ENCODE assay signal across 35 cellular contexts in the genomic region with DNA sequence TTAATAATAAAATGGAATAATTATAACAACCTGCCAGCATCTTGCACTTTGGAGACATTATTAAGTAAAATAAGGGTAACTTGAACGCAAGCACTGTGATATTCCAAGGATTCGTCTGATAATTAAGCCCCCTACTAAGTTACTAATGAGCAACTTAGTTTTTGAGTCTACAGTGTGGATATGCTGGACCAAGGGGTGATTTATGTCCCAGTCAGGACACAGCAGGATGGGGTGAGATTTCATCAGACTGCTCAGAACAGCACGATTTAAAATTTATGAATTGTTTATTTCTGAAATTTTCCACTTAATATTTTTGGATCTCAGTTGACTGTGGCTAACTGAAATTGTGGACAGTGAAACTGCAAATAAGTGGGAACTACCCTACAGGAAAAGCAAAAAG.
"Had no signal": no experiment of that assay in that cellular context is flagged by ENCODE, and none has a peak within 500 bp of the region (broad histone marks: within the 10 kb centered on the region; RNA-seq: fewer than 3 reads in every experiment).

No MANE protein-coding gene starts in this region.

- H3K9me3 ChIP-seq: MG63 had no signal

- H3K27me3 ChIP-seq: MG63 had no signal

- H3K4me3 ChIP-seq: MG63 had no signal

- H3K36me3 ChIP-seq: MG63 had no signal

- DNase-seq: Kasumi-1, MG63, MM.1S, MV-4-11, NCI-H1048, NCI-H1092, NCI-H1092 treated with DMSO at 0.1 percent for 48 hours, NCI-H1105, NCI-H1105 treated with DMSO at 0.1 percent for 48 hours, NCI-H1417, NCI-H1417 treated with DMSO at 0.1 percent for 48 hours, NCI-H1436, NCI-H1436 treated with DMSO at 0.1 percent for 48 hours, NCI-H146, NCI-H1694, NCI-H1694 treated with DMSO at 0.1 percent for 48 hours, NCI-H187, NCI-H187 treated with DMSO at 0.1 percent for 48 hours, NCI-H1930, NCI-H2029, NCI-H2029 treated with DMSO at 0.1 percent for 48 hours, NCI-H2081, NCI-H2081 treated with DMSO at 0.1 percent for 48 hours, NCI-H2107, NCI-H2171, NCI-H2171 treated with DMSO at 0.1 percent for 48 hours, NCI-H2227 treated with DMSO at 0.1 percent for 48 hours, NCI-H226, NCI-H345, NCI-H446, NCI-H446 treated with DMSO at 0.1 percent for 48 hours, NCI-H510A, NCI-H510A treated with DMSO at 0.1 percent for 48 hours, NCI-H524, NCI-H524 treated with DMSO at 0.1 percent for 48 hours had no signal
